ENCODE assay signal across 19 cellular contexts in the genomic region with DNA sequence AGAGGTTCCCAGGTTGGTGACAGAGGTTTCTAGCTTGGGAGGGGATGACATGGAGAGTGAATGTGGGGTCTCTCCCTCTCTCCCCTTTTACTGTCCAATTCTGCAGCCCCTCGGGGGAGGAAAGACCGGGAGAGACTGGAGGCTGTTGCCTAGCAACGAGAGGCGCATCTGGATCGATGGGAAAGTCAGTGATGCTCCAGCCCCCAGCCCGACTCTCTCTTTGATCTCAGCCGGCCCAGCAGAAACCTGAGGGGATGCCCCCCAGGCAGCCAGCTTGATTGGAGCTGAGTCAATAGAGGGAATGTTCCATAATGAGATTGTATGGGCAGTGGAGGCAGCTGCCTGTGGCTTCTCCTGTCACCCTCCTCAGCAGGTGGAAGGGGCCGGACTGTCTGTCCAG. TPM values are rescaled to one million over a fixed set of nuclear protein-coding genes. Genes with fewer than 3 reads are reported as not detected.
DNase-seq lines count a peak whose midpoint lies in the region; ATAC-seq and TF ChIP-seq lines count a peak whose summit lies in the region.
"Had no signal": no experiment of that assay in that cellular context is flagged by ENCODE, and none has a peak within 500 bp of the region (broad histone marks: within the 10 kb centered on the region; RNA-seq: fewer than 3 reads in every experiment).

No MANE protein-coding gene starts in this region.

- H2AFZ ChIP-seq in neural progenitor cell (replicated peaks): no peak overlapping the region

- H3K4me3 Mint-ChIP-seq in neural progenitor cell: peak overlapping the region; percentile 62

- H3K9ac ChIP-seq in neural progenitor cell: no peak overlapping the region

- peaks cover 31% of the 10 kb centered on the region for H3K4me1 ChIP-seq in neural progenitor cell

- no peak for TF ChIP-seq CTCF in neural progenitor cell (IDR thresholded peaks at IDR 0.05)

- no peaks in the 10 kb centered on the region for H3K36me3 Mint-ChIP-seq in neural progenitor cell

- peaks cover 13% of the 10 kb centered on the region for H3F3A ChIP-seq in neural progenitor cell (ENCODE audit: low read depth)

- H4K20me1 ChIP-seq in neural progenitor cell (ENCODE audit: low read depth): no peaks in the 10 kb centered on the region

- peak overlapping the region; percentile 27 for H3K27ac Mint-ChIP-seq in neural progenitor cell

- no peaks in the 10 kb centered on the region for H3K36me3 ChIP-seq in neural progenitor cell
- H3K36me3 ChIP-seq: MG63 had no signal

- no peaks in the 10 kb centered on the region for H3K79me2 ChIP-seq in neural progenitor cell (ENCODE audit: low read depth)

- peaks cover 23% of the 10 kb centered on the region for H3K27me3 Mint-ChIP-seq in neural progenitor cell (ENCODE audit: insufficient read depth, low read depth)

- H3K27ac ChIP-seq in cingulate gyrus (ENCODE audit: low read depth, low read length) (peak overlapping the region; percentile 19), neural progenitor cell (no peak overlapping the region)
- H3K27ac ChIP-seq: HL-60 had no signal

- no peaks in the 10 kb centered on the region for H3K27me3 ChIP-seq in neural progenitor cell
- H3K27me3 ChIP-seq: MG63 had no signal

- H3K9me3 ChIP-seq in neural progenitor cell (ENCODE audit: low read depth): no peaks in the 10 kb centered on the region
- H3K9me3 ChIP-seq: MG63 had no signal

- H3K4me1 Mint-ChIP-seq in neural progenitor cell: peaks cover 52% of the 10 kb centered on the region

- DNase-seq in NCI-H748 (lab: John Stamatoyannopoulos, UW; ENCODE audit: unreplicated experiment) (peak; percentile 71), NCI-H748 treated with DMSO at 0.1 percent for 48 hours (lab: John Stamatoyannopoulos, UW) (no peak), NCI-H2227 (lab: John Stamatoyannopoulos, UW; ENCODE audit: unreplicated experiment) (peak; percentile 73), neural progenitor cell (ENCODE audit: low spot score) (peak; percentile 79), glomerular visceral epithelial cell (ENCODE audit: extremely low spot score) (no peak), HK-2 (ENCODE audit: unreplicated experiment) (no peak)
- DNase-seq: C1 segment of cervical spinal cord, DMS153, EL, HCEC 1CT, KG1, MG63, NCI-H1092 treated with DMSO at 0.1 percent for 48 hours, NCI-H2029, NCI-H82, SHP77 had no signal

- peak overlapping the region; percentile 42 for H3K4me2 ChIP-seq in neural progenitor cell

- no peak for ATAC-seq in GM19023 (IDR thresholded peaks at IDR 0.05; ENCODE audit: unreplicated experiment)

- H3K9me3 Mint-ChIP-seq in neural progenitor cell: no peaks in the 10 kb centered on the region

- no peak overlapping the region for H3K4me3 ChIP-seq in neural progenitor cell
- H3K4me3 ChIP-seq: MG63 had no signal

RNA-seq across cellular contexts. Expression of gene SRRM3, which starts 15.0 kb away (rescaled TPM):
- 2.2 and 4.6 TPM in 2 replicates for total RNA-seq in neural progenitor cell (ENCODE audit: low replicate concordance)

Comparison
In these comparisons a context has a peak if more than half of its experiments do, and no peak if none do; other contexts are left out.
1. DNase-seq: peak in NCI-H748 (single experiment), NCI-H2227 (single experiment) and neural progenitor cell (single experiment); none in NCI-H748 treated with DMSO at 0.1 percent for 48 hours (single experiment), glomerular visceral epithelial cell (single experiment) and HK-2 (single experiment).